Comparison of ENCODE assay signal across 24 cellular contexts in genomic region chr12:64639466-64639865, GRCh38. TPM values are rescaled to one million over a fixed set of nuclear protein-coding genes. Genes with fewer than 3 reads are reported as not detected.
A peak's percentile ranks its signal among the peaks of the same experiment; 100 is the strongest.
DNase-seq lines count a peak whose midpoint lies in the region; ATAC-seq and TF ChIP-seq lines count a peak whose summit lies in the region.
"Had no signal": no experiment of that assay in that cellular context is flagged by ENCODE, and none has a peak within 500 bp of the region (broad histone marks: within the 10 kb centered on the region; RNA-seq: fewer than 3 reads in every experiment).

No MANE protein-coding gene starts in this region.

- peaks cover 80% of the 10 kb centered on the region for H3K4me1 Mint-ChIP-seq in CD8-positive, alpha-beta T cell (ENCODE audit: low read depth)
- peaks cover 34% of the 10 kb centered on the region for H3K4me1 Mint-ChIP-seq in progenitor cell of endocrine pancreas (ENCODE audit: low read depth)

- no peak overlapping the region for H3K4me3 ChIP-seq in CD8-positive, alpha-beta T cell (ENCODE audit: low read depth, low read length)
- H3K4me3 ChIP-seq in ascending aorta = no peak overlapping the region
- H3K4me3 ChIP-seq: SK-N-MC, skin epidermis, testis had no signal

- peak overlapping the region; percentile 74 for H3K27ac Mint-ChIP-seq in CD8-positive, alpha-beta T cell
- H3K27ac Mint-ChIP-seq in progenitor cell of endocrine pancreas = peak overlapping the region; percentile 45

- peak overlapping the region; percentile 4 for H3K4me3 Mint-ChIP-seq in CD8-positive, alpha-beta T cell
- H3K4me3 Mint-ChIP-seq in progenitor cell of endocrine pancreas (ENCODE audit: low read depth) = no peak overlapping the region
- H3K4me3 Mint-ChIP-seq: activated CD4-positive, alpha-beta memory T cell treated with anti-CD3 and anti-CD28 coated beads for 36 hours; activated naive CD4-positive, alpha-beta T cell treated with anti-CD3 and anti-CD28 coated beads for 36 hours; stimulated activated effector memory CD8-positive, alpha-beta T cell treated with anti-CD3 and anti-CD28 coated beads, Interleukin-12 subunit alpha, Interleukin-12 subunit beta, amount 100 ng/mL, for 72 hours had no signal

- H3K27me3 ChIP-seq in CD8-positive, alpha-beta T cell (ENCODE audit: insufficient read depth, low read length) = no peaks in the 10 kb centered on the region
- no peaks in the 10 kb centered on the region for H3K27me3 ChIP-seq in ascending aorta
- H3K27me3 ChIP-seq: testis had no signal

- peaks cover 35% of the 10 kb centered on the region for H3K36me3 Mint-ChIP-seq in CD8-positive, alpha-beta T cell
- peaks cover 6% of the 10 kb centered on the region for H3K36me3 Mint-ChIP-seq in progenitor cell of endocrine pancreas (ENCODE audit: insufficient read depth)

- H3K27me3 Mint-ChIP-seq in CD8-positive, alpha-beta T cell (ENCODE audit: low read depth) = no peaks in the 10 kb centered on the region
- H3K27me3 Mint-ChIP-seq in progenitor cell of endocrine pancreas = no peaks in the 10 kb centered on the region
- H3K27me3 Mint-ChIP-seq: activated B cell treated with CpG ODN at 0.5 μM for 24 hours; activated CD4-positive, alpha-beta memory T cell treated with anti-CD3 and anti-CD28 coated beads for 36 hours had no signal

- no peaks in the 10 kb centered on the region for H3K36me3 ChIP-seq in CD8-positive, alpha-beta T cell (ENCODE audit: insufficient read depth, low read length)
- no peaks in the 10 kb centered on the region for H3K36me3 ChIP-seq in ascending aorta

- intact Hi-C loops in CD8-positive, alpha-beta T cell (cut with DNase I, micrococcal nuclease) = no loop called here
- intact Hi-C loops in ascending aorta (cut with DNase I) = no loop called here

- no peaks in the 10 kb centered on the region for H3K9me3 ChIP-seq in CD8-positive, alpha-beta T cell (ENCODE audit: low read length)
- H3K9me3 ChIP-seq in ascending aorta = no peaks in the 10 kb centered on the region
- H3K9me3 ChIP-seq: testis had no signal

- no peak overlapping the region for H3K27ac ChIP-seq in CD8-positive, alpha-beta T cell (ENCODE audit: low read depth, low read length)
- H3K27ac ChIP-seq in ascending aorta = peak overlapping the region; percentile 18 to 78
- H3K27ac ChIP-seq: testis had no signal

- H3K4me1 ChIP-seq in CD8-positive, alpha-beta T cell (ENCODE audit: insufficient read depth, low read length) = peaks cover 79% of the 10 kb centered on the region
- peaks cover 4 to 32% of the 10 kb centered on the region in 2 donors for H3K4me1 ChIP-seq in ascending aorta
- H3K4me1 ChIP-seq: testis had no signal

- CTCF ChIA-PET in CD8-positive, alpha-beta T cell (lab: Charles Lee) = interaction anchor here (0.6 kb wide), 1 partner anchor 12 kb away, joined by 3 read pairs; no protein-coding TSS in a partner anchor

- POLR2A ChIA-PET in CD8-positive, alpha-beta T cell (lab: Charles Lee) = no interaction called here

- DNase-seq in CD8-positive, alpha-beta T cell = no peak
- DNase-seq in HT-29 (ENCODE audit: low spot score) (peak; percentile 77), ascending aorta (ENCODE audit: low spot score in 2 of 2) (no peak), progenitor cell of endocrine pancreas (ENCODE audit: low spot score, unreplicated experiment) (no peak), cerebellum (ENCODE audit: low spot score) (no peak), OCI-M2 (lab: John Stamatoyannopoulos, UW; ENCODE audit: unreplicated experiment) (no peak)
- DNase-seq: activated B cell treated with CpG ODN at 0.5 μM for 24 hours; activated CD4-positive, alpha-beta memory T cell treated with anti-CD3 and anti-CD28 coated beads for 36 hours; activated naive CD4-positive, alpha-beta T cell treated with anti-CD3 and anti-CD28 coated beads for 36 hours; effector CD4-positive, alpha-beta T cell; foreskin melanocyte; left ventricle myocardium superior; NCI-H1105 treated with DMSO at 0.1 percent for 48 hours; NCI-H2081; NCI-H446 treated with DMSO at 0.1 percent for 48 hours; NK-92 treated with Interleukin-12 subunit alpha and Interleukin-12 subunit beta, amount 100 ng/mL, for 24 hours; RPMI8226; stimulated activated CD4-positive, alpha-beta T cell treated with anti-CD3 and anti-CD28 coated beads, Interleukin-2, amount 100 ng/mL, for 24 hours; testis had no signal

- TF ChIP-seq CTCF in CD8-positive, alpha-beta T cell (IDR thresholded peaks at IDR 0.05) = no peak
- TF ChIP-seq CTCF in ascending aorta (IDR thresholded peaks at IDR 0.05) (no peak), progenitor cell of endocrine pancreas (IDR thresholded peaks at IDR 0.05; ENCODE audit: unreplicated experiment) (no peak)

- ATAC-seq in CD8-positive, alpha-beta T cell = no peak
- ATAC-seq in GM21360 (IDR thresholded peaks at IDR 0.05; ENCODE audit: unreplicated experiment) = no peak
- ATAC-seq: HepG2; stimulated activated effector memory CD8-positive, alpha-beta T cell treated with anti-CD3 and anti-CD28 coated beads, Interleukin-12 subunit alpha, Interleukin-12 subunit beta, amount 100 ng/mL, for 72 hours had no signal

- no peaks in the 10 kb centered on the region for H3K9me3 Mint-ChIP-seq in CD8-positive, alpha-beta T cell
- peaks cover 3% of the 10 kb centered on the region for H3K9me3 Mint-ChIP-seq in progenitor cell of endocrine pancreas (ENCODE audit: low read depth)
- H3K9me3 Mint-ChIP-seq: activated B cell treated with CpG ODN at 0.5 μM for 24 hours; activated CD4-positive, alpha-beta memory T cell treated with anti-CD3 and anti-CD28 coated beads for 36 hours; stimulated activated effector memory CD8-positive, alpha-beta T cell treated with anti-CD3 and anti-CD28 coated beads, Interleukin-12 subunit alpha, Interleukin-12 subunit beta, amount 100 ng/mL, for 72 hours had no signal

RNA-seq across cellular contexts. Expression of gene RASSF3, which starts 29.2 kb away (rescaled TPM):
- 100 to 1,000 TPM; 109 to 118 TPM for total RNA-seq in CD8-positive, alpha-beta T cell
- total RNA-seq in HT-29 (2014; rRNA removed; shearing (Covaris generic)) = 41.2 and 41.9 TPM in 2 replicates
- 79.6 TPM for total RNA-seq in ascending aorta
- total RNA-seq in progenitor cell of endocrine pancreas = 18.8 and 20.7 TPM in 2 replicates
- total RNA-seq in cerebellum = 4.5 TPM
